Comparison of ENCODE assay signal across 1 cellular context in genomic region chr6:148203970-148204369, GRCh38.
TF ChIP-seq lines count a peak whose summit lies in the region.

No MANE protein-coding gene starts in this region.

TF ChIP-seq in WTC11, 78 proteins besides CTCF, POLR2A, EP300 and RAD21 (continued from another document):
- TF ChIP-seq ZNF425 (CRISPR knock-in tag; conservative IDR thresholded peaks at IDR 0.05): no peak
- TF ChIP-seq MYBL2 (CRISPR knock-in tag; IDR thresholded peaks at IDR 0.05): no peak
- TF ChIP-seq HMGXB4 (CRISPR knock-in tag; IDR thresholded peaks at IDR 0.05): no peak
- TF ChIP-seq NFATC4 (CRISPR knock-in tag; IDR thresholded peaks at IDR 0.05): no peak
- no peak for TF ChIP-seq OVOL2 (CRISPR knock-in tag; IDR thresholded peaks at IDR 0.05; ENCODE audit: borderline replicate concordance)
- TF ChIP-seq JAZF1 (CRISPR knock-in tag; IDR thresholded peaks at IDR 0.05): no peak
- no peak for TF ChIP-seq ZNF219 (CRISPR knock-in tag; IDR thresholded peaks at IDR 0.05; ENCODE audit: borderline replicate concordance)
- TF ChIP-seq AR (CRISPR knock-in tag; IDR thresholded peaks at IDR 0.05): no peak
- TF ChIP-seq ZNF416 (CRISPR knock-in tag; IDR thresholded peaks at IDR 0.05): no peak
- TF ChIP-seq ATF2 (CRISPR knock-in tag; IDR thresholded peaks at IDR 0.05; ENCODE audit: borderline replicate concordance, low read depth): no peak
- no peak for TF ChIP-seq GRHL2 (CRISPR knock-in tag; IDR thresholded peaks at IDR 0.05; ENCODE audit: insufficient replicate concordance, severe bottlenecking)
